ENCODE assay signal across 19 cellular contexts in genomic region chr16:1090620-1091587, GRCh38. TPM values are rescaled to one million over a fixed set of nuclear protein-coding genes. Genes with fewer than 3 reads are reported as not detected.
DNase-seq lines count a peak whose midpoint lies in the region; ATAC-seq and TF ChIP-seq lines count a peak whose summit lies in the region.
"Had no signal": no experiment of that assay in that cellular context is flagged by ENCODE, and none has a peak within 500 bp of the region (broad histone marks: within the 10 kb centered on the region; RNA-seq: fewer than 3 reads in every experiment).

No MANE protein-coding gene starts in this region.

- H3K9me3 ChIP-seq in Caco-2, result no peaks in the 10 kb centered on the region
- H3K9me3 ChIP-seq in psoas muscle, result no peaks in the 10 kb centered on the region

- no peak for TF ChIP-seq CTCF in Caco-2 (IDR thresholded peaks at IDR 0.05; ENCODE audit: insufficient read depth in 1 of 2, low read depth in 1 of 2, low read length in 1 of 2, severe bottlenecking in 1 of 2, unreplicated experiment in 1 of 2)
- TF ChIP-seq CTCF in psoas muscle (IDR thresholded peaks at IDR 0.05), result no peak

- no peaks in the 10 kb centered on the region for H3K27me3 ChIP-seq in Caco-2 (replicated peaks; ENCODE audit: control insufficient read depth, insufficient read depth, low read length)
- peaks cover 0 to 34% (median 6%) of the 10 kb centered on the region in 3 donors for H3K27me3 ChIP-seq in psoas muscle (ENCODE audit: insufficient read depth in 3 of 3, low read length in 2 of 3)

- H3K4me3 Mint-ChIP-seq in Caco-2 (ENCODE audit: unreplicated experiment), result peak overlapping the region; percentile 78
- H3K4me3 Mint-ChIP-seq: endodermal cell, GM23338 had no signal

- peak overlapping the region; percentile 55 for H3K4me3 ChIP-seq in Caco-2 (ENCODE audit: low read depth, low read length)
- H3K4me3 ChIP-seq in psoas muscle, result peak overlapping the region; percentile 47
- H3K4me3 ChIP-seq: GM23338 had no signal

- no TSS peak for BruUV-seq in Caco-2 (replicated peaks; lab: Mats Ljungman, UMichigan)

- 31 to 35% (median 31%) methylated on average over 18 to 27 of the region's 27 CpGs for WGBS in psoas muscle, 3 donors

- peak overlapping the region; percentile 50 for H3K27ac Mint-ChIP-seq in Caco-2 (ENCODE audit: unreplicated experiment)
- H3K27ac Mint-ChIP-seq: endodermal cell, GM23338 had no signal

- ATAC-seq in esophagus mucosa, result peak; percentile 8
- peak; percentile 56 to 75 (median 70) for ATAC-seq in psoas muscle
- no peak for ATAC-seq in HG02571 (IDR thresholded peaks at IDR 0.05; ENCODE audit: unreplicated experiment)
- ATAC-seq: sciatic nerve had no signal

- H3K27me3 Mint-ChIP-seq in Caco-2 (ENCODE audit: insufficient read depth, unreplicated experiment), result no peaks in the 10 kb centered on the region

- CTCF ChIA-PET in Caco-2 (lab: Charles Lee), result interaction anchor here (1.1 kb wide), 1 partner anchor 33 kb away, joined by 3 read pairs; no protein-coding TSS in a partner anchor

- peaks cover 9% of the 10 kb centered on the region for H3K36me3 Mint-ChIP-seq in Caco-2 (ENCODE audit: insufficient read depth, unreplicated experiment)

- DNase-seq in Caco-2 (peak; percentile 54 to 90), NCI-H2196 treated with DMSO at 0.1 percent for 48 hours (lab: John Stamatoyannopoulos, UW; ENCODE audit: unreplicated experiment) (peak; percentile 88), psoas muscle (peak; percentile 38 to 84), NOMO-1 treated with dmso at 0.1 percent for 144 hours (lab: John Stamatoyannopoulos, UW; ENCODE audit: unreplicated experiment) (no peak)
- DNase-seq in activated T-cell treated with anti-CD3 and anti-CD28 coated beads, Interleukin-2, amount 50 U/mL, for 48 hours, result no peak
- DNase-seq: activated gamma-delta T cell treated with Interleukin-2 at 50 U/mL for 16 hours; endodermal cell; Kasumi-1; midbrain; NCI-H1105 treated with DMSO at 0.1 percent for 48 hours; NCI-H446; occipital lobe; stimulated activated CD4-positive, alpha-beta T cell treated with anti-CD3 and anti-CD28 coated beads, Interleukin-1b, Interleukin-23, amount 100 ng/mL, for 48 hours had no signal

- peak overlapping the region; percentile 58 for H3K27ac ChIP-seq in psoas muscle

- H3K9me3 Mint-ChIP-seq in Caco-2 (ENCODE audit: unreplicated experiment), result peaks cover under 1% of the 10 kb centered on the region

- no peaks in the 10 kb centered on the region for H3K4me1 Mint-ChIP-seq in Caco-2 (ENCODE audit: low read depth, unreplicated experiment)
- H3K4me1 Mint-ChIP-seq: GM23338 had no signal

- intact Hi-C loops in Caco-2 (cut with micrococcal nuclease; ENCODE audit: unreplicated experiment) (no loop called here), psoas muscle (cut with DNase I) (no loop called here)

- H3K36me3 ChIP-seq in Caco-2 (ENCODE audit: control insufficient read depth, insufficient read depth, low read length) (no peaks in the 10 kb centered on the region), psoas muscle (ENCODE audit: insufficient read depth in 1 of 2, low read depth in 1 of 2) (no peaks in the 10 kb centered on the region)

- POLR2A ChIA-PET in Caco-2 (lab: Charles Lee), result no interaction called here

- H3K4me1 ChIP-seq in Caco-2 (peaks cover 30% of the 10 kb centered on the region), psoas muscle (peaks cover 2% of the 10 kb centered on the region)

RNA-seq across cellular contexts. Expression of gene C1QTNF8, which starts 5.1 kb away (rescaled TPM):
- total RNA-seq in Caco-2 (2022) (not detected in 2 replicates), esophagus mucosa (not detected), psoas muscle (not detected)
- not detected for polyA plus RNA-seq in psoas muscle
- total RNA-seq: cerebellum, GM23338, occipital lobe, sciatic nerve, SK-MEL-5 had no signal
- polyA plus RNA-seq: GM23338 had no signal

RNA-seq across cellular contexts. Expression of gene SSTR5, which starts 18.4 kb away (rescaled TPM):
- total RNA-seq in Caco-2 (2022) (0.23 and 0.30 TPM in 2 replicates), esophagus mucosa (not detected), psoas muscle (under 1 TPM in 1 of 4 donors, not detected in 3; 0.32 TPM)
- under 1 TPM; 0.03 to 0.13 (median 0.04) TPM for polyA plus RNA-seq in psoas muscle
- total RNA-seq: cerebellum, sciatic nerve, SK-MEL-5 had no signal

Comparison
In these comparisons a context has a peak if more than half of its experiments do, and no peak if none do; other contexts are left out.
1. DNase-seq: peak in Caco-2 (2 of 2), NCI-H2196 treated with DMSO at 0.1 percent for 48 hours (single experiment) and psoas muscle (2 of 2); none in activated T-cell treated with anti-CD3 and anti-CD28 coated beads, Interleukin-2, amount 50 U/mL, for 48 hours (0 of 2) and NOMO-1 treated with dmso at 0.1 percent for 144 hours (single experiment).